In the genomic region with DNA sequence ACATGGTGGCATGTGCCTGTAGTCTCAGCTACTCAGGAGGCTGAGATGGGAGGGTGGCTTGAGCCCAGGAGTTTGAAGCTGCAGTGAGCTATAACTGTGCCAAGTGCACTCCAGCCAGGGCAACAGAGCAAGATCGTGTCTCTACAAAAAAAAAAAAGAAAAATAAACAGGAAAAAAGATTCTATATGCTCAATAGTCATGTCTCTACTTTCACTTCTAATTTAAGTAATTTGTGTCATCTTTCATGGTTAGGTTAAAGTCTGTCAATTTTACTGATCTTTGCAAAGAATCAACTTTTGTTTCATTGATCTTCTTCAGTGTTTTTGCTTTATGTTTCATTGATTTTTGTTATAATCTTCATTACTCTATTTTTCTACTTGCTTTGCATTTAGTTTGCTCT, we compare ENCODE assay signal across 26 cellular contexts.
"Had no signal": no experiment of that assay in that cellular context is flagged by ENCODE, and none has a peak within 500 bp of the region (broad histone marks: within the 10 kb centered on the region; RNA-seq: fewer than 3 reads in every experiment).

No MANE protein-coding gene starts in this region.

- H3K27me3 Mint-ChIP-seq: naive B cell; stimulated activated naive CD8-positive, alpha-beta T cell treated with anti-CD3 and anti-CD28 coated beads, Interleukin-15, Interleukin-2, amounts not matched to agents 100 ng/mL and 50 ng/mL, for 24 hours; type B pancreatic cell had no signal

- H3K36me3 Mint-ChIP-seq: neural progenitor cell had no signal

- H3K27ac Mint-ChIP-seq: mesothelial cell of epicardium; natural killer cell; neural progenitor cell; stimulated activated naive CD8-positive, alpha-beta T cell treated with anti-CD3 and anti-CD28 coated beads, Interleukin-15, Interleukin-2, amounts not matched to agents 100 ng/mL and 50 ng/mL, for 24 hours; type B pancreatic cell had no signal

- H3K27ac ChIP-seq: neural progenitor cell, neutrophil, parathyroid adenoma, psoas muscle, right lobe of liver, suprapubic skin, tibial nerve, uterus had no signal

- DNase-seq: hippocampal formation; kidney glomerular epithelial cell; left cardiac atrium; mesendoderm; naive B cell; natural killer cell; nephron progenitor cell; occipital lobe; psoas muscle; right lobe of liver; stimulated activated CD4-positive, alpha-beta T cell treated with anti-CD3 and anti-CD28 coated beads, Interleukin-12 subunit alpha, Interleukin-12 subunit beta, amount 100 ng/mL, for 4 hours; stimulated activated CD4-positive, alpha-beta T cell treated with anti-CD3 and anti-CD28 coated beads, Interleukin-15, amount 100 ng/mL, for 24 hours; stimulated activated CD4-positive, alpha-beta T cell treated with anti-CD3 and anti-CD28 coated beads, Interleukin-2, amount 100 ng/mL, for 24 hours; stimulated activated CD4-positive, alpha-beta T cell treated with anti-CD3 and anti-CD28 coated beads, Interleukin-4, amount 100 ng/mL, for 1 hour; stimulated activated naive CD4-positive, alpha-beta T cell; uterus had no signal

- H3K4me3 Mint-ChIP-seq: mesothelial cell of epicardium; natural killer cell; nephron progenitor cell; neural progenitor cell; stimulated activated naive CD8-positive, alpha-beta T cell treated with anti-CD3 and anti-CD28 coated beads, Interleukin-15, Interleukin-2, amounts not matched to agents 100 ng/mL and 50 ng/mL, for 24 hours; type B pancreatic cell had no signal

- H3K4me1 Mint-ChIP-seq: mesothelial cell of epicardium, nephron progenitor cell, neural progenitor cell had no signal

- H3K36me3 ChIP-seq: neural progenitor cell, neutrophil, suprapubic skin, uterus had no signal

- H3K27me3 ChIP-seq: neural progenitor cell, neutrophil, right lobe of liver, suprapubic skin, tibial nerve, uterus had no signal

- H3K4me1 ChIP-seq: neural progenitor cell, parathyroid adenoma, psoas muscle, right lobe of liver, suprapubic skin, tibial nerve, uterus had no signal

- H3K9me3 ChIP-seq: neutrophil, psoas muscle, right lobe of liver, suprapubic skin, tibial nerve, uterus had no signal

- ATAC-seq: left cardiac atrium, left lobe of liver, natural killer cell, psoas muscle, right lobe of liver had no signal

- H3K9me3 Mint-ChIP-seq: nephron progenitor cell, neural progenitor cell, type B pancreatic cell had no signal

- H3K4me3 ChIP-seq: lung, neural progenitor cell, psoas muscle, right lobe of liver, suprapubic skin, tibial nerve, uterus had no signal
